In the genomic region with DNA sequence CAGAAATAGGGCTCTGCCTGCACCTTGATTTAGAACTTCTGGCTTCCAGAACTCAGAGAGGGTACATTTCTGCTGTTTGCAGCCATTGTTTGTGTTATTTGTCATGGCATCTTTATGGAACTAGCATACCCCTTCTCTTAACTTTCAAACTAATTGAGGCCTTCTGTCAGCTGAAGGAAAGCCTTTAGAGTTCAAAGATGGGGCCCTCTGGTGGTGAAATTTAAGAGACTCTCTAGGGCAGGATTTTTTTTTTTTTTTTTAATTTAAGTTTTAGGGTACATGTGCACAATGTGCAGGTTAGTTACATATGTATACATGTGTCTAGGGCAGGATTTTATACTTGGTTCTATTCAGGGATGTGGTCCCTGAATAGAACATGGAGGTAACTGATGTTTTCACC, we compare ENCODE assay signal across 9 cellular contexts.
A peak's percentile ranks its signal among the peaks of the same experiment; 100 is the strongest.
DNase-seq lines count a peak whose midpoint lies in the region; ATAC-seq and TF ChIP-seq lines count a peak whose summit lies in the region.
"Had no signal": no experiment of that assay in that cellular context is flagged by ENCODE, and none has a peak within 500 bp of the region (broad histone marks: within the 10 kb centered on the region; RNA-seq: fewer than 3 reads in every experiment).

No MANE protein-coding gene starts in this region.

- CTCF ChIA-PET in A673 (lab: Charles Lee) = interaction anchor here (0.7 to 1.2 kb wide), 3 partner anchors 76 to 372 kb away, joined by 4 to 7 read pairs (median 5); no protein-coding TSS in a partner anchor

- peak; percentile 55 for DNase-seq in A673 (ENCODE audit: low spot score)
- peak; percentile 26 for DNase-seq in NCI-H1105 (lab: John Stamatoyannopoulos, UW)
- no peak for DNase-seq in endodermal cell
- DNase-seq in uterus = no peak
- DNase-seq in activated CD4-positive, alpha-beta T cell treated with anti-CD3 and anti-CD28 coated beads, Interleukin-2, amount 50 U/mL, for 1 hour = no peak

- ATAC-seq in GM18519 (IDR thresholded peaks at IDR 0.05; ENCODE audit: low FRiP score, unreplicated experiment) (peak; percentile 42), HG03196 (IDR thresholded peaks at IDR 0.05; ENCODE audit: unreplicated experiment) (no peak), HG03378 (IDR thresholded peaks at IDR 0.05; ENCODE audit: unreplicated experiment) (no peak)

- TF ChIP-seq CTCF in A673 (conservative IDR thresholded peaks at IDR 0.05; ENCODE audit: low read depth, low read length) (peak; percentile 69), endodermal cell (conservative IDR thresholded peaks at IDR 0.05) (peak; percentile 82), uterus (IDR thresholded peaks at IDR 0.05) (no peak)

- H3K27me3 ChIP-seq in A673 (replicated peaks; ENCODE audit: insufficient read depth, low read depth, low read length, poor library complexity) (no peaks in the 10 kb centered on the region), endodermal cell (ENCODE audit: control insufficient read depth, insufficient read depth, low read length, poor library complexity, severe bottlenecking) (no peaks in the 10 kb centered on the region), uterus (no peaks in the 10 kb centered on the region)
- H3K27me3 ChIP-seq: SJCRH30 had no signal

- POLR2A ChIA-PET in A673 (lab: Charles Lee; ENCODE audit: low non-redundant PET) = no interaction called here

- no peak overlapping the region for H3K27ac Mint-ChIP-seq in endodermal cell

- H3K9me3 Mint-ChIP-seq in endodermal cell = peaks cover 12% of the 10 kb centered on the region

- H3K27ac ChIP-seq in A673 (ENCODE audit: low read depth, low read length, poor library complexity, severe bottlenecking) = no peak overlapping the region
- no peak overlapping the region for H3K27ac ChIP-seq in endodermal cell (ENCODE audit: low read depth, low read length)
- H3K27ac ChIP-seq in uterus = no peak overlapping the region
- H3K27ac ChIP-seq: SJCRH30 had no signal

- H3K36me3 Mint-ChIP-seq in endodermal cell (ENCODE audit: low read depth) = peaks cover 4% of the 10 kb centered on the region

- H3K9ac ChIP-seq in endodermal cell (ENCODE audit: extremely low read depth, low read length, poor library complexity, severe bottlenecking) = no peak overlapping the region

- no peaks in the 10 kb centered on the region for H3K27me3 Mint-ChIP-seq in endodermal cell (ENCODE audit: insufficient read depth)

- no peak overlapping the region for H3K4me3 ChIP-seq in A673 (ENCODE audit: low read depth, low read length, poor library complexity, severe bottlenecking)
- H3K4me3 ChIP-seq in endodermal cell (ENCODE audit: low read length) = no peak overlapping the region
- no peak overlapping the region for H3K4me3 ChIP-seq in uterus
- H3K4me3 ChIP-seq: SJCRH30 had no signal

- no peak for TF ChIP-seq POLR2A in uterus (IDR thresholded peaks at IDR 0.05)

- no peak overlapping the region for H3K4me3 Mint-ChIP-seq in endodermal cell

- intact Hi-C loops in A673 (cut with micrococcal nuclease; ENCODE audit: unreplicated experiment) (loop anchor here (1.0 to 5.0 kb wide), 3 partner anchors 165 to 374 kb away; no protein-coding TSS in a partner anchor), uterus (cut with DNase I; ENCODE audit: low total_unique reads) (no loop called here)

- no TSS peak for BruUV-seq in A673 (replicated peaks; lab: Mats Ljungman, UMichigan)

- no peaks in the 10 kb centered on the region for H3K9me3 ChIP-seq in A673 (ENCODE audit: low read depth, low read length, poor library complexity, severe bottlenecking)
- H3K9me3 ChIP-seq in endodermal cell (ENCODE audit: control insufficient read depth, low read length) = peaks cover 12% of the 10 kb centered on the region
- H3K9me3 ChIP-seq in uterus = no peaks in the 10 kb centered on the region
- H3K9me3 ChIP-seq: SJCRH30 had no signal

- H3K36me3 ChIP-seq in A673 (ENCODE audit: insufficient read depth, low read length, poor library complexity, severe bottlenecking) (no peaks in the 10 kb centered on the region), endodermal cell (ENCODE audit: control insufficient read depth, insufficient read depth, low read length) (no peaks in the 10 kb centered on the region), uterus (no peaks in the 10 kb centered on the region)
- H3K36me3 ChIP-seq: SJCRH30 had no signal

- H3K4me1 ChIP-seq in A673 (ENCODE audit: insufficient read depth, low read length, poor library complexity, severe bottlenecking) (no peaks in the 10 kb centered on the region), endodermal cell (ENCODE audit: control insufficient read depth, insufficient read depth, low read length) (peaks cover 8% of the 10 kb centered on the region), uterus (no peaks in the 10 kb centered on the region)

- peaks cover 39% of the 10 kb centered on the region for H3K4me1 Mint-ChIP-seq in endodermal cell

Comparison
In these comparisons a context has a peak if more than half of its experiments do, and no peak if none do; other contexts are left out.
1. DNase-seq: peak in A673 (single experiment) and NCI-H1105 (single experiment); none in endodermal cell (single experiment), uterus (0 of 2) and activated CD4-positive, alpha-beta T cell treated with anti-CD3 and anti-CD28 coated beads, Interleukin-2, amount 50 U/mL, for 1 hour (single experiment).
2. CTCF ChIP-seq: peak in A673 (single experiment) and endodermal cell (single experiment); none in uterus (0 of 4).